Comparison of ENCODE assay signal across 14 cellular contexts in the genomic region with DNA sequence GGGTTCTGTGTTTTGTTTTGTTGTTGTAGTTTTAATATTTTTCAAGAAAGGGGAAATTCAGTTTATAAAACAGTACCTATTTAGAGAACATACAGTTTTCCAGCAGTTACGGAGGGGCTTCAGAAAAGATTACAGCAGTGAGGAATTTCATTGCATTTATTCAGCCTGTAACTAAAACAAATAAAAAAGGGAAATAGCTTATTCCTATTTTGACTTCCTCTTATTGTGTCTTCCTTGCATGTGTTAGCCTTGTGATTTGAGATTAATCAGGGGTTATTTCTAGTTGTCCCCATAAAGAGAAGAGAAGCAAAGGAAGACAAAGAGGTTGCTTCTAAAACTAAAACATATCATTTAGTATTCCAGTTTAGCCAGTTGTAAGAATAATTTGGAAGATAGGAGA. TPM values are rescaled to one million over a fixed set of nuclear protein-coding genes. Genes with fewer than 3 reads are reported as not detected.
DNase-seq lines count a peak whose midpoint lies in the region; ATAC-seq and TF ChIP-seq lines count a peak whose summit lies in the region.
"Had no signal": no experiment of that assay in that cellular context is flagged by ENCODE, and none has a peak within 500 bp of the region (broad histone marks: within the 10 kb centered on the region; RNA-seq: fewer than 3 reads in every experiment).

No MANE protein-coding gene starts in this region.

- CTCF ChIA-PET in activated CD4-positive, alpha-beta T cell treated with anti-CD3 and anti-CD28 coated beads, Interleukin-2, amount 10 ng/mL, durations not matched to agents 7 days and 5 days (lab: Charles Lee): interaction anchor here (0.6 to 1.3 kb wide), 2 partner anchors 15 to 30 kb away, joined by 3 to 4 read pairs; no protein-coding TSS in a partner anchor

- no peaks in the 10 kb centered on the region for H3F3A ChIP-seq in DOHH2 (ENCODE audit: control insufficient read depth, insufficient read depth)

- H3K27ac ChIP-seq in DOHH2 (ENCODE audit: low read depth, low read length): no peak overlapping the region
- H3K27ac ChIP-seq in esophagus squamous epithelium: peak overlapping the region in 3 of 4 donors; percentile 31 to 63 (median 51)
- peak overlapping the region; percentile 15 for H3K27ac ChIP-seq in psoas muscle
- H3K27ac ChIP-seq: neutrophil had no signal

- intact Hi-C loops in esophagus squamous epithelium (cut with DNase I) (no loop called here), psoas muscle (cut with DNase I) (no loop called here)

- no peaks in the 10 kb centered on the region for H3K9me2 ChIP-seq in DOHH2 (replicated peaks; ENCODE audit: control insufficient read depth, low read length)

- H3K4me1 Mint-ChIP-seq in stimulated activated naive CD8-positive, alpha-beta T cell treated with anti-CD3 and anti-CD28 coated beads, Interleukin-15, amount 100 ng/mL, for 72 hours: no peaks in the 10 kb centered on the region
- H3K4me1 Mint-ChIP-seq in activated CD4-positive, alpha-beta T cell treated with anti-CD3 and anti-CD28 coated beads, Interleukin-2, amount 10 ng/mL, durations not matched to agents 7 days and 5 days: no peaks in the 10 kb centered on the region
- H3K4me1 Mint-ChIP-seq: activated CD4-positive, alpha-beta memory T cell treated with anti-CD3 and anti-CD28 coated beads, Interleukin-2, amount 10 ng/mL, durations not matched to agents 7 days and 5 days had no signal

- no peaks in the 10 kb centered on the region for H3K27me3 ChIP-seq in DOHH2 (ENCODE audit: control insufficient read depth, low read length)
- H3K27me3 ChIP-seq in esophagus squamous epithelium: no peaks in the 10 kb centered on the region
- no peaks in the 10 kb centered on the region for H3K27me3 ChIP-seq in psoas muscle (ENCODE audit: insufficient read depth in 3 of 3, low read length in 2 of 3)
- H3K27me3 ChIP-seq: neutrophil had no signal

- H3K4me1 ChIP-seq in DOHH2 (ENCODE audit: control insufficient read depth, low read length) (peaks cover 13% of the 10 kb centered on the region), esophagus squamous epithelium (peaks cover 0 to 6% (median 0%) of the 10 kb centered on the region in 3 donors), psoas muscle (no peaks in the 10 kb centered on the region)

- TF ChIP-seq POLR2A in esophagus squamous epithelium (IDR thresholded peaks at IDR 0.05): peak in 1 of 4 donors; percentile 9

- H3K27ac Mint-ChIP-seq in stimulated activated naive CD8-positive, alpha-beta T cell treated with anti-CD3 and anti-CD28 coated beads, Interleukin-15, amount 100 ng/mL, for 72 hours: no peak overlapping the region
- H3K27ac Mint-ChIP-seq in activated CD4-positive, alpha-beta T cell treated with anti-CD3 and anti-CD28 coated beads, Interleukin-2, amount 10 ng/mL, durations not matched to agents 7 days and 5 days: no peak overlapping the region
- H3K27ac Mint-ChIP-seq: activated CD4-positive, alpha-beta memory T cell treated with anti-CD3 and anti-CD28 coated beads, Interleukin-2, amount 10 ng/mL, durations not matched to agents 7 days and 5 days had no signal

- POLR2A ChIA-PET in activated CD4-positive, alpha-beta T cell treated with anti-CD3 and anti-CD28 coated beads, Interleukin-2, amount 10 ng/mL, durations not matched to agents 7 days and 5 days (lab: Charles Lee): no interaction called here

- H3K36me3 ChIP-seq in DOHH2 (ENCODE audit: control insufficient read depth, low read length) (no peaks in the 10 kb centered on the region), esophagus squamous epithelium (peaks cover 0 to 15% (median 0%) of the 10 kb centered on the region in 3 donors), psoas muscle (ENCODE audit: insufficient read depth in 1 of 2, low read depth in 1 of 2) (no peaks in the 10 kb centered on the region)
- H3K36me3 ChIP-seq: neutrophil had no signal

- H3K9me3 Mint-ChIP-seq in stimulated activated naive CD8-positive, alpha-beta T cell treated with anti-CD3 and anti-CD28 coated beads, Interleukin-15, amount 100 ng/mL, for 72 hours: no peaks in the 10 kb centered on the region
- no peaks in the 10 kb centered on the region for H3K9me3 Mint-ChIP-seq in activated CD4-positive, alpha-beta T cell treated with anti-CD3 and anti-CD28 coated beads, Interleukin-2, amount 10 ng/mL, durations not matched to agents 7 days and 5 days
- H3K9me3 Mint-ChIP-seq: activated CD4-positive, alpha-beta memory T cell treated with anti-CD3 and anti-CD28 coated beads, Interleukin-2, amount 10 ng/mL, durations not matched to agents 7 days and 5 days had no signal

- WGBS in esophagus squamous epithelium, 2 donors: 60 to 81% methylated on average over 1 of the region's 1 CpG
- WGBS in psoas muscle, 3 donors: 80 to 86% (median 80%) methylated on average over 1 of the region's 1 CpG

- H3K4me3 Mint-ChIP-seq in stimulated activated naive CD8-positive, alpha-beta T cell treated with anti-CD3 and anti-CD28 coated beads, Interleukin-15, amount 100 ng/mL, for 72 hours: no peak overlapping the region
- H3K4me3 Mint-ChIP-seq in activated CD4-positive, alpha-beta T cell treated with anti-CD3 and anti-CD28 coated beads, Interleukin-2, amount 10 ng/mL, durations not matched to agents 7 days and 5 days: no peak overlapping the region
- H3K4me3 Mint-ChIP-seq: activated CD4-positive, alpha-beta memory T cell treated with anti-CD3 and anti-CD28 coated beads, Interleukin-2, amount 10 ng/mL, durations not matched to agents 7 days and 5 days had no signal

- no peak for ATAC-seq in psoas muscle
- no peak for ATAC-seq in stimulated activated naive CD8-positive, alpha-beta T cell treated with anti-CD3 and anti-CD28 coated beads, Interleukin-15, amount 100 ng/mL, for 72 hours

- TF ChIP-seq CTCF in DOHH2 (IDR thresholded peaks at IDR 0.05; ENCODE audit: low read depth, low read length, poor library complexity, severe bottlenecking) (no peak), esophagus squamous epithelium (IDR thresholded peaks at IDR 0.05) (no peak), psoas muscle (IDR thresholded peaks at IDR 0.05) (no peak)

- H3K4me3 ChIP-seq in DOHH2 (ENCODE audit: low read length) (peak overlapping the region; percentile 42), esophagus squamous epithelium (no peak overlapping the region), psoas muscle (no peak overlapping the region)

- H3K79me2 ChIP-seq in DOHH2 (ENCODE audit: control insufficient read depth, low read length): no peaks in the 10 kb centered on the region

- H3K27me3 Mint-ChIP-seq in stimulated activated naive CD8-positive, alpha-beta T cell treated with anti-CD3 and anti-CD28 coated beads, Interleukin-15, amount 100 ng/mL, for 72 hours: peaks cover 12% of the 10 kb centered on the region
- peaks cover 3% of the 10 kb centered on the region for H3K27me3 Mint-ChIP-seq in activated CD4-positive, alpha-beta T cell treated with anti-CD3 and anti-CD28 coated beads, Interleukin-2, amount 10 ng/mL, durations not matched to agents 7 days and 5 days

- no peaks in the 10 kb centered on the region for H3K36me3 Mint-ChIP-seq in activated CD4-positive, alpha-beta T cell treated with anti-CD3 and anti-CD28 coated beads, Interleukin-2, amount 10 ng/mL, durations not matched to agents 7 days and 5 days (ENCODE audit: low read depth)

- peak overlapping the region; percentile 53 for H3K4me2 ChIP-seq in DOHH2 (ENCODE audit: low read length)

- no peaks in the 10 kb centered on the region for H4K20me1 ChIP-seq in DOHH2 (ENCODE audit: control insufficient read depth, insufficient read depth, low read depth, low read length)

- no peaks in the 10 kb centered on the region for H3K9me3 ChIP-seq in DOHH2 (ENCODE audit: control insufficient read depth, insufficient read depth, low read length)
- no peaks in the 10 kb centered on the region for H3K9me3 ChIP-seq in esophagus squamous epithelium
- no peaks in the 10 kb centered on the region for H3K9me3 ChIP-seq in psoas muscle
- H3K9me3 ChIP-seq: neutrophil had no signal

- DNase-seq in OCI-M1 (lab: John Stamatoyannopoulos, UW) (peak; percentile 44), esophagus squamous epithelium (lab: John Stamatoyannopoulos, UW) (no peak), psoas muscle (no peak), AG08395 (ENCODE audit: low spot score) (no peak), NCI-H524 treated with DMSO at 0.1 percent for 48 hours (lab: John Stamatoyannopoulos, UW) (no peak)
- DNase-seq in stimulated activated naive CD8-positive, alpha-beta T cell treated with anti-CD3 and anti-CD28 coated beads, Interleukin-15, amount 100 ng/mL, for 72 hours: no peak
- no peak for DNase-seq in activated CD4-positive, alpha-beta T cell treated with anti-CD3 and anti-CD28 coated beads, Interleukin-2, amount 10 ng/mL, durations not matched to agents 7 days and 5 days
- DNase-seq: activated CD4-positive, alpha-beta memory T cell treated with anti-CD3 and anti-CD28 coated beads, Interleukin-2, amount 10 ng/mL, durations not matched to agents 7 days and 5 days; activated effector memory CD4-positive, alpha-beta T cell treated with Interleukin-2 at 50 U/mL for 16 hours; hippocampal formation; NCI-H1417; stimulated activated CD4-positive, alpha-beta T cell treated with anti-CD3 and anti-CD28 coated beads, Interleukin-15, amount 100 ng/mL, for 24 hours had no signal

RNA-seq across cellular contexts. Expression of gene CTTNBP2NL, which starts 35.0 kb away (rescaled TPM):
- total RNA-seq in esophagus squamous epithelium (10 to 100 TPM; 19.6 to 26.3 (median 22.8) TPM), psoas muscle (1 to 10 TPM; 4.7 to 9.4 (median 6.6) TPM)
- polyA plus RNA-seq in psoas muscle: 1 to 10 TPM; 1.2 to 3.2 (median 2.5) TPM
- total RNA-seq in activated CD4-positive, alpha-beta T cell treated with anti-CD3 and anti-CD28 coated beads, Interleukin-2, amount 10 ng/mL, durations not matched to agents 7 days and 5 days: 1 to 10 TPM in 1 of 2 experiments, under 1 TPM in 1; 0.84 to 1.2 TPM
